ENCODE assay signal across 21 cellular contexts in the genomic region with DNA sequence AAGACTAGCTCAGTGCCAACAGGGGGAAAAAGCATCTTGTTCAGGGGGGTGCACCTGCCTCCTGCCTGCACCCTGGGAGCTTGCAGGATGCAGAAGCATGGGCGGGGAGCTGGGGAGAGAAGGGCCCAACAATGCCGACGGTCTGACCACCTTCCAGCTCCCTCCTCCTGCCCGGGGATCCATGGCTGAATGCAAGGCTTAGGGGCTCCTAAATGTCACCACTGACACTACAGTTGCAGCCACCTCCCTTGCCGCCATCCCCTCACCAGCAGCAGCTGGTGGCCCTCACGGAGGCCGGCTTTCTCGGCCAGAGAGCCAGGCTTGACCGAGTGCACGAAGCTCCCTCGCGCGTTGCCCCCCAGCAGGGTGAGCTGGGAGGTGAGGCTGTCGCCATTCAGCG.
DNase-seq lines count a peak whose midpoint lies in the region; ATAC-seq, FAIRE-seq and TF ChIP-seq lines count a peak whose summit lies in the region.
"Had no signal": no experiment of that assay in that cellular context is flagged by ENCODE, and none has a peak within 500 bp of the region (broad histone marks: within the 10 kb centered on the region; RNA-seq: fewer than 3 reads in every experiment).

No MANE protein-coding gene starts in this region.

- peaks cover 15% of the 10 kb centered on the region for H3K36me3 Mint-ChIP-seq in WTC11

- H3K27me3 Mint-ChIP-seq in WTC11 (ENCODE audit: low read depth): no peaks in the 10 kb centered on the region
- H3K27me3 Mint-ChIP-seq: CD4-positive, CD25-positive, alpha-beta regulatory T cell had no signal

- FAIRE-seq in kidney (lab: Jason Lieb, UNC) (no peak), urothelium cell line (lab: Jason Lieb, UNC) (peak; percentile 94)
- FAIRE-seq: A204.1, D721Med, G401.6, GM12891 had no signal

- no peak overlapping the region for H3K9ac ChIP-seq in kidney (ENCODE audit: low read length in 2 of 2)

- CTCF ChIA-PET in WTC11 (lab: Charles Lee): interaction anchor here (0.9 to 2.8 kb wide), 9 partner anchors 10 to 328 kb away, joined by 3 to 23 read pairs (median 6); no protein-coding TSS in a partner anchor

- TF ChIP-seq POLR2A in spleen (IDR thresholded peaks at IDR 0.05): no peak

- ATAC-seq in left ventricle myocardium superior (no peak), left cardiac atrium (no peak), WTC11 (no peak), left colon (no peak), GM18909 (IDR thresholded peaks at IDR 0.05; ENCODE audit: poor library complexity, unreplicated experiment) (no peak)

- no peaks in the 10 kb centered on the region for H3K4me1 Mint-ChIP-seq in WTC11
- H3K4me1 Mint-ChIP-seq: CD8-positive, alpha-beta memory T cell had no signal

- H3K4me1 ChIP-seq in kidney (ENCODE audit: control insufficient read depth in 1 of 2, insufficient read depth in 1 of 2, low read depth in 1 of 2, low read length in 2 of 2): no peaks in the 10 kb centered on the region
- H3K4me1 ChIP-seq in spleen: no peaks in the 10 kb centered on the region
- H3K4me1 ChIP-seq: BE2C had no signal

- H3K36me3 ChIP-seq in kidney (ENCODE audit: control insufficient read depth in 1 of 2, insufficient read depth in 2 of 2, low read length in 2 of 2): no peaks in the 10 kb centered on the region
- peaks cover 0 to 98% (median 62%) of the 10 kb centered on the region in 6 donors for H3K36me3 ChIP-seq in spleen
- H3K36me3 ChIP-seq: BE2C had no signal

- no peak overlapping the region for H3K4me3 ChIP-seq in kidney (ENCODE audit: low read length in 2 of 2)
- no peak overlapping the region for H3K4me3 ChIP-seq in spleen

- TF ChIP-seq CTCF in kidney (IDR thresholded peaks at IDR 0.05; ENCODE audit: borderline replicate concordance, extremely low read depth, insufficient read depth): no peak
- no peak for TF ChIP-seq CTCF in spleen (IDR thresholded peaks at IDR 0.05 in 8 of 11, conservative IDR thresholded peaks at IDR 0.05 in 3 of 11)
- TF ChIP-seq CTCF in WTC11 (IDR thresholded peaks at IDR 0.05): no peak

- H3K4me3 Mint-ChIP-seq in WTC11: no peak overlapping the region
- H3K4me3 Mint-ChIP-seq: CD4-positive, CD25-positive, alpha-beta regulatory T cell; CD8-positive, alpha-beta memory T cell had no signal

- H3K27ac Mint-ChIP-seq in WTC11: no peak overlapping the region
- H3K27ac Mint-ChIP-seq: CD4-positive, CD25-positive, alpha-beta regulatory T cell had no signal

- 75 to 84% (median 81%) methylated on average over 6 to 15 of the region's 15 CpGs for WGBS in spleen, 5 donors

- H3K9me3 Mint-ChIP-seq in WTC11: peaks cover 12% of the 10 kb centered on the region
- H3K9me3 Mint-ChIP-seq: CD8-positive, alpha-beta memory T cell had no signal

- DNase-seq in left ventricle myocardium superior (peak; percentile 9), left cardiac atrium (no peak), kidney (peak; percentile 45), spleen (peak; percentile 49), urothelium cell line (ENCODE audit: low spot score) (no peak), WTC11 (ENCODE audit: low spot score) (no peak), left colon (no peak)
- DNase-seq: ACHN; BE2C; C1 segment of cervical spinal cord; CD4-positive, CD25-positive, alpha-beta regulatory T cell; COR-L47; GOT3; H7; IMR-90 had no signal

- intact Hi-C loops in left ventricle myocardium superior (cut with micrococcal nuclease) (no loop called here), left cardiac atrium (cut with DNase I) (no loop called here), kidney (cut with DNase I) (no loop called here), spleen (cut with DNase I; ENCODE audit: low total_unique reads) (no loop called here), left colon (cut with DNase I, micrococcal nuclease) (no loop called here)

- POLR2A ChIA-PET in WTC11 (lab: Charles Lee): no interaction called here

- H3K27ac ChIP-seq in kidney (ENCODE audit: low read depth in 2 of 2, low read length in 2 of 2): no peak overlapping the region
- H3K27ac ChIP-seq in spleen: no peak overlapping the region

- no peaks in the 10 kb centered on the region for H3K9me3 ChIP-seq in kidney (ENCODE audit: control insufficient read depth in 1 of 2, low read length in 2 of 2)
- peaks cover 0 to 4% (median 0%) of the 10 kb centered on the region in 8 donors for H3K9me3 ChIP-seq in spleen
- H3K9me3 ChIP-seq: BE2C had no signal

- peaks cover 0 to 16% (median 0%) of the 10 kb centered on the region in 7 donors for H3K27me3 ChIP-seq in spleen (replicated peaks in 1 of 7)

TF ChIP-seq in WTC11, 78 proteins besides CTCF, POLR2A, EP300 and RAD21 (continues in another document):
- TF ChIP-seq MXD4 (CRISPR knock-in tag; IDR thresholded peaks at IDR 0.05; ENCODE audit: borderline replicate concordance) (no peak), ZNF512 (CRISPR knock-in tag; IDR thresholded peaks at IDR 0.05; ENCODE audit: borderline replicate concordance) (no peak), NR3C1 (CRISPR knock-in tag; conservative IDR thresholded peaks at IDR 0.05; ENCODE audit: low read depth) (no peak), HMGXB4 (CRISPR knock-in tag; IDR thresholded peaks at IDR 0.05) (no peak), ETV6 (CRISPR knock-in tag; IDR thresholded peaks at IDR 0.05) (no peak), ATF6 (CRISPR knock-in tag; IDR thresholded peaks at IDR 0.05) (no peak), TCF7 (CRISPR knock-in tag; IDR thresholded peaks at IDR 0.05; ENCODE audit: low read depth) (no peak), CBFB (CRISPR knock-in tag; IDR thresholded peaks at IDR 0.05; ENCODE audit: low read depth) (no peak), CREM (CRISPR knock-in tag; IDR thresholded peaks at IDR 0.05) (no peak), ZNF219 (CRISPR knock-in tag; IDR thresholded peaks at IDR 0.05; ENCODE audit: borderline replicate concordance) (no peak)
- TF ChIP-seq, protein P1, sequence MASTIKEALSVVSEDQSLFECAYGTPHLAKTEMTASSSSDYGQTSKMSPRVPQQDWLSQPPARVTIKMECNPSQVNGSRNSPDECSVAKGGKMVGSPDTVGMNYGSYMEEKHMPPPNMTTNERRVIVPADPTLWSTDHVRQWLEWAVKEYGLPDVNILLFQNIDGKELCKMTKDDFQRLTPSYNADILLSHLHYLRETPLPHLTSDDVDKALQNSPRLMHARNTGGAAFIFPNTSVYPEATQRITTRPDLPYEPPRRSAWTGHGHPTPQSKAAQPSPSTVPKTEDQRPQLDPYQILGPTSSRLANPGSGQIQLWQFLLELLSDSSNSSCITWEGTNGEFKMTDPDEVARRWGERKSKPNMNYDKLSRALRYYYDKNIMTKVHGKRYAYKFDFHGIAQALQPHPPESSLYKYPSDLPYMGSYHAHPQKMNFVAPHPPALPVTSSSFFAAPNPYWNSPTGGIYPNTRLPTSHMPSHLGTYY (CRISPR knock-in tag; IDR thresholded peaks at IDR 0.05): no peak
- TF ChIP-seq, protein P2, sequence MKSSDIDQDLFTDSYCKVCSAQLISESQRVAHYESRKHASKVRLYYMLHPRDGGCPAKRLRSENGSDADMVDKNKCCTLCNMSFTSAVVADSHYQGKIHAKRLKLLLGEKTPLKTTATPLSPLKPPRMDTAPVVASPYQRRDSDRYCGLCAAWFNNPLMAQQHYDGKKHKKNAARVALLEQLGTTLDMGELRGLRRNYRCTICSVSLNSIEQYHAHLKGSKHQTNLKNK (CRISPR knock-in tag; IDR thresholded peaks at IDR 0.05): no peak

Comparison
In these comparisons a context has a peak if more than half of its experiments do, and no peak if none do; other contexts are left out.
1. DNase-seq: peak in left ventricle myocardium superior (single experiment), kidney (single experiment) and spleen (single experiment); none in left cardiac atrium (single experiment), urothelium cell line (single experiment), WTC11 (single experiment) and left colon (0 of 2).